ENCODE assay signal across 8 cellular contexts in the genomic region with DNA sequence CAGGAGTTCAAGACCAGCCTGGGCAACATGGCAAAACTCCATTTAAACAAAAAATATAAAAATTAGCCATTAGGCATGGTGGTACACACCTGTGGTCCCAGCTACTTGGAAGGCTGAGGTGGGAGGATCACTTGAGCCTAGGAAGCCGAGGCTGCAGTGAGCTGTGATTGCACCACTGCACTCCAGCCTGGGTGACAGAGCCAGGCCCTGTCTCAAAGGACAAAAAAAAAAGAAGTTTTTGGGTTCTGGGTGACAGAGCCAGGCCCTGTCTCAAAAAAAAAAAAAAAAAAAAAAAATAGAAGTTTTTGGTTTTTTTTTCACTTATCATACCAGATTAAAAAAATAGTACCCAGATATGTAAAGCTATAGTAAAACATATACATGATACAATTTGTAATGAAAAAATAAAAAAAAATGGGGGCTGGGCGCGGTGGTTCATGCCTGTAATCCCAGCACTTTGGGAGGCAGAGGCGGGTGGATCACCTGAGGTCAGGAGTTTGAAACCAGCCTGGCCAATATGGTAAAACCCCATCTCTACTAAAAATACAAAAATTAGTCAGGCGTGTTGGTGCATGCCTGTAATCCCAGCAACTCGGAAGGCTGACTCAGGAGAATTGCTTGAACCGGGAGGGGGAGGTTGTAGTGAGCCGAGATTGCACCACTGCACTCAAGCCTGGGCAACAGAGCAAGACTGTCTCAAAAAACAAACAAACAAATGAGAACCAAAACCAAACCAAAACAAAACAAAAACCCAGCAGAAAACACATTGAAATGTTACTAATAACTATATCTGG. TPM values are rescaled to one million over a fixed set of nuclear protein-coding genes. Genes with fewer than 3 reads are reported as not detected.
DNase-seq lines count a peak whose midpoint lies in the region; ATAC-seq and TF ChIP-seq lines count a peak whose summit lies in the region.
"Not testable (repeated sequence)": the region's sequence is repeated elsewhere in the genome, so short reads cannot be mapped to it uniquely, and the experiment has no call there.

No MANE protein-coding gene starts in this region.

- not testable (repeated sequence) for H3K36me3 Mint-ChIP-seq in chondrocyte (ENCODE audit: low read depth)

- TF ChIP-seq POLR2A in stomach (IDR thresholded peaks at IDR 0.05), result not testable (repeated sequence)

- WGBS in stomach, 5 donors, result 76 to 92% (median 87%) methylated on average over 8 of the region's 8 CpGs

- H3K27ac ChIP-seq in VCaP, result peak overlapping the region; percentile 83
- peak overlapping the region; percentile 2 for H3K27ac ChIP-seq in foreskin keratinocyte
- peak overlapping the region in 4 of 5 donors; percentile 64 to 81 (median 72) for H3K27ac ChIP-seq in stomach

- not testable (repeated sequence) for H3K4me3 ChIP-seq in AG10803 (ENCODE audit: low read length); stomach

- DNase-seq in AG10803 (ENCODE audit: low read depth) (peak; percentile 72), HCEC 1CT (peak; percentile 56), NCI-H2171 (lab: John Stamatoyannopoulos, UW) (peak; percentile 36), foreskin keratinocyte (peak; percentile 46 to 76), myocyte (ENCODE audit: low read depth) (peak; percentile 56)
- not testable (repeated sequence) for DNase-seq in chondrocyte (ENCODE audit: low spot score); stomach

- intact Hi-C loops in stomach (cut with DNase I; ENCODE audit: low total_unique reads), result not testable (repeated sequence)

- not testable (repeated sequence) for H3K4me1 Mint-ChIP-seq in chondrocyte (ENCODE audit: low read depth)

- not testable (repeated sequence) for TF ChIP-seq CTCF in AG10803 (conservative IDR thresholded peaks at IDR 0.05; ENCODE audit: low read length); VCaP (conservative IDR thresholded peaks at IDR 0.05); chondrocyte (IDR thresholded peaks at IDR 0.05); foreskin keratinocyte (conservative IDR thresholded peaks at IDR 0.05); stomach (IDR thresholded peaks at IDR 0.05)

- peak overlapping the region; percentile 49 for H3K27ac Mint-ChIP-seq in chondrocyte (ENCODE audit: unreplicated experiment)

- not testable (repeated sequence) for H3K36me3 ChIP-seq in stomach

- H3K9me3 Mint-ChIP-seq in chondrocyte (ENCODE audit: low read depth), result not testable (repeated sequence)

- not testable (repeated sequence) for H3K4me1 ChIP-seq in foreskin keratinocyte, stomach

- TF ChIP-seq EP300 in stomach (IDR thresholded peaks at IDR 0.05), result not testable (repeated sequence)

- not testable (repeated sequence) for H3K9me3 ChIP-seq in stomach

- not testable (repeated sequence) for H3K27me3 ChIP-seq in foreskin keratinocyte, stomach

- not testable (repeated sequence) for H3K27me3 Mint-ChIP-seq in chondrocyte (ENCODE audit: low read depth)

- H3K4me3 Mint-ChIP-seq in chondrocyte (ENCODE audit: unreplicated experiment), result not testable (repeated sequence)

- peak; percentile 68 for ATAC-seq in foreskin keratinocyte

RNA-seq across cellular contexts. Expression of a gene that starts 35.3 kb away (rescaled TPM):
- total RNA-seq in chondrocyte, result 132 to 145 TPM (median 141 TPM) in 3 replicates
- 451 and 574 TPM in 2 replicates for total RNA-seq in foreskin keratinocyte
- polyA plus RNA-seq in foreskin keratinocyte, result 357 and 440 TPM in 2 replicates
- total RNA-seq in myocyte, result 78.4 and 97.9 TPM in 2 replicates
- polyA plus RNA-seq in myocyte (2012), result 74.1 TPM
- 100 to 1,000 TPM in 3 of 5 donors, 10 to 100 TPM in 2; 22.8 to 268 (median 175) TPM for total RNA-seq in stomach
- 10 to 100 TPM; 36.0 to 97.8 (median 53.3) TPM for polyA plus RNA-seq in stomach

Comparison
In these comparisons a context has a peak if more than half of its experiments do, and no peak if none do; other contexts are left out.
1. H3K27ac ChIP-seq: peak in every context shown above with its lines; median percentile 83 in VCaP; 72 in stomach; 2 in foreskin keratinocyte.